33 cellular contexts compared by ENCODE assay signal in the genomic region with DNA sequence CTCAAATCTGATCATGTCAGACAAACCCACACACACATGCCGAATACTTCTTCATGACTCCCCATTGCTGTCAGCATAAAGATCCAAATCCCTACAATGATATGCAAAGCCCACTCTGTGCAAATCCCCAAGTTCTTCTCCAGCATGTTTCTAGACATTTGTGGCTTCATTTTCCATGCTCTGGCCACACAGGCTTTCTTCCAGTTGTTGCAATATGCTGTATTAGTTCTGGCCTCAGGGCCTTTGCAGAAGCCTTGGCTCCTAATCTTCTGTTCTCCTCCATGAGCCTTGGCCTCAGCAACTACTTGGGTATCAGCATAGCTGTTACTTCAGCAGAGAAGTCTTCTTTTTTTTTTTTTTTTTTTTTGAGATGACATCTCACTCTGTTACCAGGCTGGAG. TPM values are rescaled to one million over a fixed set of nuclear protein-coding genes. Genes with fewer than 3 reads are reported as not detected.
"Had no signal": no experiment of that assay in that cellular context is flagged by ENCODE, and none has a peak within 500 bp of the region (broad histone marks: within the 10 kb centered on the region; RNA-seq: fewer than 3 reads in every experiment).

No MANE protein-coding gene starts in this region.

- ATAC-seq: activated CD8-positive, alpha-beta T cell treated with anti-CD3 and anti-CD28 coated beads for 36 hours; activated naive CD4-positive, alpha-beta T cell treated with anti-CD3 and anti-CD28 coated beads, Interleukin-2, amount 50 U/mL, for 72 hours; activated T-cell treated with anti-CD3 and anti-CD28 coated beads, Interleukin-2, amount 50 U/mL, for 4 hours; activated T-cell treated with anti-CD3 and anti-CD28 coated beads, Interleukin-2, amount 50 U/mL, for 72 hours; activated T-helper 17 cell treated with anti-CD3 and anti-CD28 coated beads, Interleukin-2, amount 50 U/mL, for 72 hours; body of pancreas had no signal

- H3K4me1 ChIP-seq: adrenal gland, breast epithelium had no signal

- H3K36me3 ChIP-seq: adrenal gland, brain microvascular endothelial cell, breast epithelium had no signal

- FAIRE-seq: TTC549 had no signal

- H3K9me3 ChIP-seq: adrenal gland, body of pancreas, breast epithelium had no signal

- H3K4me3 ChIP-seq: adrenal gland, body of pancreas, breast epithelium had no signal

- H3K27me3 ChIP-seq: adrenal gland, body of pancreas, brain microvascular endothelial cell, breast epithelium had no signal

- H3K27ac ChIP-seq: adrenal gland, body of pancreas, brain microvascular endothelial cell, breast epithelium, VCaP had no signal

- DNase-seq: activated B cell treated with CpG ODN at 0.5 μM for 24 hours; activated CD4-positive, alpha-beta memory T cell treated with anti-CD3 and anti-CD28 coated beads for 36 hours; activated CD4-positive, alpha-beta T cell treated with anti-CD3 and anti-CD28 coated beads for 4 hours; activated CD4-positive, alpha-beta T cell treated with anti-CD3 and anti-CD28 coated beads, Interleukin-2, amount 10 ng/mL, durations not matched to agents 24 days and 14 days; activated CD4-positive, alpha-beta T cell treated with anti-CD3 and anti-CD28 coated beads, Interleukin-2, amount 50 U/mL, for 1 hour; activated CD4-positive, alpha-beta T cell treated with anti-CD3 and anti-CD28 coated beads, Interleukin-2, amount 50 U/mL, for 4 hours; activated CD4-positive, CD25-positive, alpha-beta regulatory T cell treated with anti-CD3 and anti-CD28 coated beads, Interleukin-2, amount 50 U/mL, for 72 hours; activated CD8-positive, alpha-beta memory T cell treated with anti-CD3 and anti-CD28 coated beads, Interleukin-2, amount 50 U/mL, for 4 hours; activated CD8-positive, alpha-beta T cell treated with anti-CD3 and anti-CD28 coated beads for 36 hours; activated effector memory CD4-positive, alpha-beta T cell treated with anti-CD3 and anti-CD28 coated beads, Interleukin-2, amount 50 U/mL, for 16 hours; activated gamma-delta T cell treated with Interleukin-2 at 50 U/mL for 16 hours; activated naive CD4-positive, alpha-beta T cell; activated naive CD4-positive, alpha-beta T cell treated with anti-CD3 and anti-CD28 coated beads for 36 hours; activated naive CD4-positive, alpha-beta T cell treated with anti-CD3 and anti-CD28 coated beads, Interleukin-2, amount 50 U/mL, for 16 hours; activated naive CD8-positive, alpha-beta T cell treated with anti-CD3 and anti-CD28 coated beads for 36 hours; activated T-cell treated with anti-CD3 and anti-CD28 coated beads for 4 hours; activated T-cell treated with anti-CD3 and anti-CD28 coated beads, Interleukin-2, amount 50 U/mL, for 1 hour; activated T-cell treated with anti-CD3 and anti-CD28 coated beads, Interleukin-2, amount 50 U/mL, for 4 hours; activated T-cell treated with anti-CD3 and anti-CD28 coated beads, Interleukin-2, amount 50 U/mL, for 72 hours; adrenal gland; amniotic stem cell; aorta; body of pancreas; brain microvascular endothelial cell; central memory CD4-positive, alpha-beta T cell; T-helper 1 cell; T-helper 2 cell; T-helper 9 cell had no signal

RNA-seq across cellular contexts. Expression of gene NAV2, which starts 49.6 kb away (rescaled TPM):
- total RNA-seq: activated CD4-positive, alpha-beta T cell treated with anti-CD3 and anti-CD28 coated beads, Interleukin-2, amount 10 ng/mL, durations not matched to agents 24 days and 14 days had no signal
